9 cellular contexts compared by ENCODE assay signal in the genomic region with DNA sequence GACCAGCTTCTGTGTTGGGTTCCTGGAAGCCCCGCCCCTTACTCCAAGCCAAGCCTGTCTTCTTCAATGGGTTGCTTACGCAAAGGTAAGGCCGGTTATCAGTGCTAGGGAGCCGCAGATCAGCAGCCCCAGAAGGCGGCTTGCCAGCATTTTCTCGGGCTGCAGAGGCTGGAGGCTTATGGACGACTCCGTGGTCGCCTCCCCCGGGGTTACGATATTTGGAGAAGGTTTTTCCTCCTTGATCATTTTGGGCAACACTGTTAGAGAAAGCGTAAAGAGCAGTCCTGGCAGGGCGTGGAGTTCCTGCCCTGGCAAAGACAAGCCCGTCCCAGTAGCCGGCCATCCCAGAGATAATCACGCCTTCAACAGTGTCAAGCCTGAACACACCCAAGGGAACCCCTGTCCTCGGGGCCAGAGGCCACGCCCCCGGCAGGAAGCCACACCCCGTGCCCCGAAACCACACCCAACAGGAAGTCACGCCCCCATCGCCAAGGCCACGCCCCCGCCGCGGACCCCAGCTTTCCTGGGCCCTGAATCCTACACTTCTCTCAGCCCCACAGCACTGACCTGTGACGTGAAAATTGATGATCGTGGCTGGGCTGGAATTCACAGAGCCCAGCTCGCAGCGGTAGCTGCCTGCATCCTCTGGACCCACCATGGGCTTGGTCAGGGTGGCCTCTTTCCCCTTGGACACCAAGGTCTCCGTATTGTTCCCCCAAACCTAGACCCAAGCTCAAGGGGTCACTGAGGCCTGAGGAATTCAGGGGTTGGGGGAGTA. TPM values are rescaled to one million over a fixed set of nuclear protein-coding genes. Genes with fewer than 3 reads are reported as not detected.
DNase-seq lines count a peak whose midpoint lies in the region; ATAC-seq, FAIRE-seq and TF ChIP-seq lines count a peak whose summit lies in the region.
"Had no signal": no experiment of that assay in that cellular context is flagged by ENCODE, and none has a peak within 500 bp of the region (broad histone marks: within the 10 kb centered on the region; RNA-seq: fewer than 3 reads in every experiment).

No MANE protein-coding gene starts in this region.

- H4K20me1 ChIP-seq in GM23338 (replicated peaks; ENCODE audit: insufficient read depth) = no peaks in the 10 kb centered on the region
- H4K20me1 ChIP-seq in HepG2 (ENCODE audit: insufficient read depth, low read length) = no peaks in the 10 kb centered on the region

- H3K4me1 ChIP-seq in GM23338 (ENCODE audit: insufficient read depth) (peaks cover 41% of the 10 kb centered on the region), adipocyte (ENCODE audit: control insufficient read depth, insufficient read depth, low read length) (no peaks in the 10 kb centered on the region), HepG2 (ENCODE audit: insufficient read depth, low read length) (peaks cover 52% of the 10 kb centered on the region)

- CTCF ChIA-PET in HepG2 (lab: Yijun Ruan, JAX; ENCODE audit: low intra/inter-chr PET ratio, low total read pairs) = no interaction called here

- no peaks in the 10 kb centered on the region for H3K9me2 ChIP-seq in GM23338 (ENCODE audit: insufficient read depth)

- H3K4me1 Mint-ChIP-seq in GM23338 = peaks cover 38% of the 10 kb centered on the region

- 78% methylated on average over 17 of the region's 32 CpGs for WGBS in HepG2 (ENCODE audit: low lambda C conversion rate)

- POLR2A ChIA-PET in HepG2 (lab: Yijun Ruan, JAX) = interaction anchor here (1.4 kb wide), 1 partner anchor 19 kb away, joined by 3 read pairs; no protein-coding TSS in a partner anchor

- H3K27ac ChIP-seq in GM23338 (ENCODE audit: low read depth) = no peak overlapping the region; the same call in 1 of the 2 replicates
- H3K27ac ChIP-seq in HepG2 (ENCODE audit: extremely low read length, insufficient read depth, low read length) = no peak overlapping the region

- no peak for TF ChIP-seq EP300 in HepG2 (IDR thresholded peaks at IDR 0.05; ENCODE audit: low read depth in 2 of 2, low read length in 2 of 2)
- no peak for TF ChIP-seq EP300 in HepG2 (CRISPR knock-in tag; IDR thresholded peaks at IDR 0.05; ENCODE audit: borderline replicate concordance)

- TF ChIP-seq RAD21 in HepG2 (CRISPR knock-in tag; IDR thresholded peaks at IDR 0.05) = no peak

- H3K4me3 ChIP-seq in GM23338 (peak overlapping the region; percentile 68), adipocyte (ENCODE audit: low read length) (no peak overlapping the region), HepG2 (replicated peaks in 1 of 3; ENCODE audit: insufficient read depth in 1 of 3, low read depth in 2 of 3, low read length in 3 of 3) (peak overlapping the region in 1 of 3 experiments; percentile 30; a peak in 1 of 6 replicates)

- peaks cover 22% of the 10 kb centered on the region for H3F3A ChIP-seq in GM23338 (replicated peaks; ENCODE audit: low read depth)

- no peaks in the 10 kb centered on the region for H3K9me3 ChIP-seq in adipocyte (ENCODE audit: control insufficient read depth, low read length)
- H3K9me3 ChIP-seq in HepG2 (ENCODE audit: low read length) = no peaks in the 10 kb centered on the region

- TF ChIP-seq POLR2A in HepG2 (IDR thresholded peaks at IDR 0.05; ENCODE audit: insufficient read depth in 1 of 2, low read depth in 2 of 2, low read length in 2 of 2) = no peak

- intact Hi-C loops in HepG2 (cut with micrococcal nuclease; ENCODE audit: unreplicated experiment) = no loop called here

- H3K27ac Mint-ChIP-seq in GM23338 = peak overlapping the region; percentile 71; the same call in 1 of the 2 replicates

- no peaks in the 10 kb centered on the region for H3K36me3 ChIP-seq in GM23338 (ENCODE audit: insufficient read depth)
- no peaks in the 10 kb centered on the region for H3K36me3 ChIP-seq in adipocyte (ENCODE audit: control insufficient read depth, insufficient read depth, low read length, severe bottlenecking)
- H3K36me3 ChIP-seq in HepG2 (replicated peaks in 1 of 2; ENCODE audit: control insufficient read depth in 1 of 2, insufficient read depth in 2 of 2, low read length in 2 of 2) = no peaks in the 10 kb centered on the region

- TF ChIP-seq CTCF in GM23338 (conservative IDR thresholded peaks at IDR 0.05; ENCODE audit: low read depth in 2 of 2) (no peak), HepG2 (CRISPR knock-in tag; IDR thresholded peaks at IDR 0.05) (no peak)

- H2AFZ ChIP-seq in GM23338 = 0 out of 2 replicates have a peak overlapping the region, but pooled peaks have one; percentile 28
- no peak overlapping the region for H2AFZ ChIP-seq in HepG2 (ENCODE audit: low read length)

- H3K9me3 Mint-ChIP-seq in GM23338 = peaks cover 5% of the 10 kb centered on the region; the same call in 2 of the 3 replicates

- ATAC-seq in GM23338 (peak; percentile 23), HepG2 (no peak)

- peaks cover 38% of the 10 kb centered on the region for H3K27me3 Mint-ChIP-seq in GM23338 (ENCODE audit: insufficient read depth, low read depth, poor library complexity)

- H3K27me3 ChIP-seq in GM23338 (ENCODE audit: insufficient read depth) = peaks cover 21% of the 10 kb centered on the region
- H3K27me3 ChIP-seq in adipocyte (replicated peaks; ENCODE audit: control insufficient read depth, insufficient read depth, low read length) = peaks cover 7% of the 10 kb centered on the region
- peaks cover 0 to 1% of the 10 kb centered on the region in 2 experiments; a peak in 1 of 5 replicates for H3K27me3 ChIP-seq in HepG2 (ENCODE audit: control insufficient read depth in 1 of 2, insufficient read depth in 2 of 2, low read length in 2 of 2)

- H3K36me3 Mint-ChIP-seq in GM23338 (ENCODE audit: low read depth) = no peaks in the 10 kb centered on the region; the same call in 1 of the 3 replicates

- peak overlapping the region; percentile 61 for H3K4me3 Mint-ChIP-seq in GM23338

- no peaks in the 10 kb centered on the region for H3K79me2 ChIP-seq in GM23338 (replicated peaks; ENCODE audit: insufficient read depth)
- H3K79me2 ChIP-seq in HepG2 (ENCODE audit: insufficient read depth, low read length) = no peaks in the 10 kb centered on the region

- peak; percentile 65 for DNase-seq in 8988T
- peak; percentile 78 for DNase-seq in GM23338 (ENCODE audit: low spot score)
- DNase-seq in adipocyte (ENCODE audit: low read depth) = peak; percentile 17
- DNase-seq in HepG2 (ENCODE audit: low spot score) = no peak
- no peak for DNase-seq in amniotic stem cell (lab: John Stamatoyannopoulos, UW)
- no peak for DNase-seq in pons (ENCODE audit: low spot score)
- no peak for DNase-seq in medulla oblongata (ENCODE audit: extremely low spot score)
- DNase-seq in kidney glomerular epithelial cell (lab: John Stamatoyannopoulos, UW) = no peak

- no TSS peak for BruUV-seq in HepG2 (replicated peaks; lab: Mats Ljungman, UMichigan)

- H3K9ac ChIP-seq in adipocyte (ENCODE audit: low read length) (no peak overlapping the region), HepG2 (ENCODE audit: insufficient read depth, low read depth, low read length) (no peak overlapping the region)

- peak overlapping the region; percentile 90 for H3K4me2 ChIP-seq in GM23338
- H3K4me2 ChIP-seq in HepG2 (ENCODE audit: low read depth, low read length) = peak overlapping the region; percentile 40; the same call in 1 of the 2 replicates

- no peak for FAIRE-seq in HepG2 (lab: Jason Lieb, UNC)

- in situ Hi-C loops in HepG2 (cut with HindIII; ENCODE audit: extremely low pct_ligation_motif_present, low pct_unique_long_range_greater_than_20kb) = no loop called here

RNA-seq across cellular contexts. Expression of a gene that starts 1.0 kb away (rescaled TPM):
- 14.8 and 18.0 TPM in 2 replicates for total RNA-seq in GM23338 (2014; rRNA removed; shearing (Covaris generic))
- polyA plus RNA-seq in GM23338 (2016; fragmentation: Nextera tagmentation; extraction: Ambion mirVana) = 9.2 and 11.2 TPM in 2 replicates
- total RNA-seq in HepG2 (2016; rRNA removed; fragmentation: Illumina TruSeq; extraction: Trizol) = 0.44 and 0.49 TPM in 2 replicates
- total RNA-seq in HepG2 (2016; cell fraction: cytosol; rRNA removed; fragmentation: Illumina TruSeq; extraction: Trizol; ENCODE audit: low read depth) = 0.18 and 0.20 TPM in 2 replicates
- total RNA-seq in HepG2 (2016; cell fraction: insoluble cytoplasmic fraction; rRNA removed; fragmentation: Illumina TruSeq; extraction: Trizol) = 0.16 and 0.32 TPM in 2 replicates
- total RNA-seq in HepG2 (2016; cell fraction: membrane; rRNA removed; fragmentation: Illumina TruSeq; extraction: Trizol) = 0.09 and 0.24 TPM in 2 replicates
- 0.22 TPM in 1 of 2 replicates, not detected in the other for total RNA-seq in HepG2 (2016; cell fraction: nucleus; rRNA removed; fragmentation: Illumina TruSeq; extraction: Trizol)
- polyA plus RNA-seq in HepG2 (2011; rRNA removed) = 0.58 and 1.1 TPM in 2 replicates
- 0.49 and 0.71 TPM in 2 replicates for polyA plus RNA-seq in HepG2 (2011; cell fraction: cytosol; rRNA removed)
- polyA plus RNA-seq in HepG2 (2011; cell fraction: nucleus; rRNA removed) = 2.6 and 3.2 TPM in 2 replicates
- polyA plus RNA-seq in HepG2 (2012) = 1.3 and 1.9 TPM in 2 replicates
- 0.14 and 0.21 TPM in 2 replicates for polyA plus RNA-seq in HepG2 (2016; cell fraction: cytosol; fragmentation: Illumina TruSeq; extraction: Trizol; ENCODE audit: low read depth)
- polyA plus RNA-seq in HepG2 (2016; cell fraction: insoluble cytoplasmic fraction; fragmentation: Illumina TruSeq; extraction: Trizol; ENCODE audit: low read depth) = 0.27 and 0.31 TPM in 2 replicates
- polyA plus RNA-seq in HepG2 (2016; cell fraction: membrane; fragmentation: Illumina TruSeq; extraction: Trizol; ENCODE audit: low read depth) = 0.11 and 0.30 TPM in 2 replicates
- polyA plus RNA-seq in HepG2 (2016; cell fraction: nucleus; fragmentation: Illumina TruSeq; extraction: Trizol; ENCODE audit: insufficient read depth, low read depth) = 0.86 and 0.89 TPM in 2 replicates
- 1.6 and 73.9 TPM in 2 replicates for polyA minus RNA-seq in HepG2 (2011; rRNA and poly(A)+ RNA removed; ENCODE audit: low replicate concordance)
- polyA minus RNA-seq in HepG2 (2011; cell fraction: cytosol; rRNA and poly(A)+ RNA removed) = 0.79 and 0.89 TPM in 2 replicates
- 1.1 and 1.2 TPM in 2 replicates for polyA minus RNA-seq in HepG2 (2011; cell fraction: nucleus; rRNA and poly(A)+ RNA removed)

RNA-seq across cellular contexts. Expression of a gene that starts 5.3 kb away (rescaled TPM):
- total RNA-seq in GM23338 (2014; rRNA removed; shearing (Covaris generic)) = 1.7 and 3.5 TPM in 2 replicates
- polyA plus RNA-seq in GM23338 (2016; fragmentation: Nextera tagmentation; extraction: Ambion mirVana) (1.2 and 1.3 TPM in 2 replicates), HepG2 (2011; rRNA removed) (0.07 and 0.16 TPM in 2 replicates)
- total RNA-seq in HepG2 (2016; rRNA removed; fragmentation: Illumina TruSeq; extraction: Trizol) = 0.22 TPM in 1 of 2 replicates, not detected in the other
- total RNA-seq in HepG2 (2016; cell fraction: cytosol; rRNA removed; fragmentation: Illumina TruSeq; extraction: Trizol; ENCODE audit: low read depth) = not detected in 2 replicates
- 0.11 TPM in 1 of 2 replicates, not detected in the other for total RNA-seq in HepG2 (2016; cell fraction: insoluble cytoplasmic fraction; rRNA removed; fragmentation: Illumina TruSeq; extraction: Trizol)
- total RNA-seq in HepG2 (2016; cell fraction: membrane; rRNA removed; fragmentation: Illumina TruSeq; extraction: Trizol) = 0.59 TPM in 1 of 2 replicates, not detected in the other
- not detected in 2 replicates for total RNA-seq in HepG2 (2016; cell fraction: nucleus; rRNA removed; fragmentation: Illumina TruSeq; extraction: Trizol)
- polyA plus RNA-seq in HepG2 (2011; cell fraction: cytosol; rRNA removed) = not detected in 2 replicates
- polyA plus RNA-seq in HepG2 (2011; cell fraction: nucleus; rRNA removed) = 1.2 and 1.7 TPM in 2 replicates
- 0.09 and 0.50 TPM in 2 replicates for polyA plus RNA-seq in HepG2 (2012)
- polyA plus RNA-seq in HepG2 (2016; cell fraction: cytosol; fragmentation: Illumina TruSeq; extraction: Trizol; ENCODE audit: low read depth) = not detected in 2 replicates
- not detected in 2 replicates for polyA plus RNA-seq in HepG2 (2016; cell fraction: insoluble cytoplasmic fraction; fragmentation: Illumina TruSeq; extraction: Trizol; ENCODE audit: low read depth)
- not detected in 2 replicates for polyA plus RNA-seq in HepG2 (2016; cell fraction: membrane; fragmentation: Illumina TruSeq; extraction: Trizol; ENCODE audit: low read depth)
- 0.46 and 0.85 TPM in 2 replicates for polyA plus RNA-seq in HepG2 (2016; cell fraction: nucleus; fragmentation: Illumina TruSeq; extraction: Trizol; ENCODE audit: insufficient read depth, low read depth)
- polyA minus RNA-seq in HepG2 (2011; rRNA and poly(A)+ RNA removed; ENCODE audit: low replicate concordance) = 0.30 TPM in 1 of 2 replicates, not detected in the other
- not detected in 2 replicates for polyA minus RNA-seq in HepG2 (2011; cell fraction: cytosol; rRNA and poly(A)+ RNA removed)
- polyA minus RNA-seq in HepG2 (2011; cell fraction: nucleus; rRNA and poly(A)+ RNA removed) = 0.37 and 0.39 TPM in 2 replicates
- total RNA-seq: epithelial cell of proximal tubule had no signal

RNA-seq across cellular contexts. Expression of a gene that starts 11.0 kb away (rescaled TPM):
- 20.3 and 20.8 TPM in 2 replicates for total RNA-seq in GM23338 (2014; rRNA removed; shearing (Covaris generic))
- polyA plus RNA-seq in GM23338 (2016; fragmentation: Nextera tagmentation; extraction: Ambion mirVana) (4.4 and 4.7 TPM in 2 replicates), HepG2 (2011; rRNA removed) (1.1 and 1.5 TPM in 2 replicates)
- 0.07 TPM in 2 replicates for total RNA-seq in HepG2 (2016; rRNA removed; fragmentation: Illumina TruSeq; extraction: Trizol)
- total RNA-seq in HepG2 (2016; cell fraction: cytosol; rRNA removed; fragmentation: Illumina TruSeq; extraction: Trizol; ENCODE audit: low read depth) = not detected in 2 replicates
- 0.09 TPM in 1 of 2 replicates, not detected in the other for total RNA-seq in HepG2 (2016; cell fraction: insoluble cytoplasmic fraction; rRNA removed; fragmentation: Illumina TruSeq; extraction: Trizol)
- total RNA-seq in HepG2 (2016; cell fraction: membrane; rRNA removed; fragmentation: Illumina TruSeq; extraction: Trizol) = 0.07 and 0.09 TPM in 2 replicates
- 0.09 TPM in 1 of 2 replicates, not detected in the other for total RNA-seq in HepG2 (2016; cell fraction: nucleus; rRNA removed; fragmentation: Illumina TruSeq; extraction: Trizol)
- 0.71 and 0.98 TPM in 2 replicates for polyA plus RNA-seq in HepG2 (2011; cell fraction: cytosol; rRNA removed)
- polyA plus RNA-seq in HepG2 (2011; cell fraction: nucleus; rRNA removed) = 2.0 and 2.5 TPM in 2 replicates
- 0.47 and 1.7 TPM in 2 replicates for polyA plus RNA-seq in HepG2 (2012)
- polyA plus RNA-seq in HepG2 (2016; cell fraction: cytosol; fragmentation: Illumina TruSeq; extraction: Trizol; ENCODE audit: low read depth) = not detected in 2 replicates
- polyA plus RNA-seq in HepG2 (2016; cell fraction: insoluble cytoplasmic fraction; fragmentation: Illumina TruSeq; extraction: Trizol; ENCODE audit: low read depth) = not detected in 2 replicates
- 0.14 TPM in 1 of 2 replicates, not detected in the other for polyA plus RNA-seq in HepG2 (2016; cell fraction: membrane; fragmentation: Illumina TruSeq; extraction: Trizol; ENCODE audit: low read depth)
- 0.26 TPM in 1 of 2 replicates, not detected in the other for polyA plus RNA-seq in HepG2 (2016; cell fraction: nucleus; fragmentation: Illumina TruSeq; extraction: Trizol; ENCODE audit: insufficient read depth, low read depth)
- polyA minus RNA-seq in HepG2 (2011; rRNA and poly(A)+ RNA removed; ENCODE audit: low replicate concordance) = 1.8 and 2.9 TPM in 2 replicates
- polyA minus RNA-seq in HepG2 (2011; cell fraction: cytosol; rRNA and poly(A)+ RNA removed) = 0.97 and 0.99 TPM in 2 replicates
- polyA minus RNA-seq in HepG2 (2011; cell fraction: nucleus; rRNA and poly(A)+ RNA removed) = 0.64 and 1.5 TPM in 2 replicates

RNA-seq across cellular contexts. Expression of a gene that starts 13.9 kb away (rescaled TPM):
- 1.3 TPM in 1 of 2 replicates, not detected in the other for total RNA-seq in GM23338 (2014; rRNA removed; shearing (Covaris generic))
- polyA plus RNA-seq in GM23338 (2016; fragmentation: Nextera tagmentation; extraction: Ambion mirVana) (0.78 and 1.1 TPM in 2 replicates), HepG2 (2011; rRNA removed) (0.17 TPM in 2 replicates)
- not detected in 2 replicates for total RNA-seq in HepG2 (2016; rRNA removed; fragmentation: Illumina TruSeq; extraction: Trizol)
- not detected in 2 replicates for total RNA-seq in HepG2 (2016; cell fraction: cytosol; rRNA removed; fragmentation: Illumina TruSeq; extraction: Trizol; ENCODE audit: low read depth)
- total RNA-seq in HepG2 (2016; cell fraction: insoluble cytoplasmic fraction; rRNA removed; fragmentation: Illumina TruSeq; extraction: Trizol) = not detected in 2 replicates
- not detected in 2 replicates for total RNA-seq in HepG2 (2016; cell fraction: membrane; rRNA removed; fragmentation: Illumina TruSeq; extraction: Trizol)
- total RNA-seq in HepG2 (2016; cell fraction: nucleus; rRNA removed; fragmentation: Illumina TruSeq; extraction: Trizol) = not detected in 2 replicates
- polyA plus RNA-seq in HepG2 (2011; cell fraction: cytosol; rRNA removed) = 0.08 and 0.12 TPM in 2 replicates
- 0.26 and 0.39 TPM in 2 replicates for polyA plus RNA-seq in HepG2 (2011; cell fraction: nucleus; rRNA removed)
- polyA plus RNA-seq in HepG2 (2012) = 0.60 TPM in 1 of 2 replicates, not detected in the other
- not detected in 2 replicates for polyA plus RNA-seq in HepG2 (2016; cell fraction: cytosol; fragmentation: Illumina TruSeq; extraction: Trizol; ENCODE audit: low read depth)
- polyA plus RNA-seq in HepG2 (2016; cell fraction: insoluble cytoplasmic fraction; fragmentation: Illumina TruSeq; extraction: Trizol; ENCODE audit: low read depth) = not detected in 2 replicates
- not detected in 2 replicates for polyA plus RNA-seq in HepG2 (2016; cell fraction: membrane; fragmentation: Illumina TruSeq; extraction: Trizol; ENCODE audit: low read depth)
- polyA plus RNA-seq in HepG2 (2016; cell fraction: nucleus; fragmentation: Illumina TruSeq; extraction: Trizol; ENCODE audit: insufficient read depth, low read depth) = not detected in 2 replicates
- not detected in 2 replicates for polyA minus RNA-seq in HepG2 (2011; rRNA and poly(A)+ RNA removed; ENCODE audit: low replicate concordance)
- polyA minus RNA-seq in HepG2 (2011; cell fraction: cytosol; rRNA and poly(A)+ RNA removed) = not detected in 2 replicates
- 0.37 TPM in 1 of 2 replicates, not detected in the other for polyA minus RNA-seq in HepG2 (2011; cell fraction: nucleus; rRNA and poly(A)+ RNA removed)
- total RNA-seq: epithelial cell of proximal tubule had no signal

RNA-seq across cellular contexts. Expression of a gene that starts 21.9 kb away (rescaled TPM):
- total RNA-seq in GM23338 (2014; rRNA removed; shearing (Covaris generic)) = 0.39 and 1.9 TPM in 2 replicates
- 2.0 and 2.5 TPM in 2 replicates for polyA plus RNA-seq in GM23338 (2016; fragmentation: Nextera tagmentation; extraction: Ambion mirVana)
- total RNA-seq in HepG2 (2016; rRNA removed; fragmentation: Illumina TruSeq; extraction: Trizol) = 2.0 and 2.2 TPM in 2 replicates
- total RNA-seq in HepG2 (2016; cell fraction: cytosol; rRNA removed; fragmentation: Illumina TruSeq; extraction: Trizol; ENCODE audit: low read depth) = 2.4 and 2.6 TPM in 2 replicates
- total RNA-seq in HepG2 (2016; cell fraction: insoluble cytoplasmic fraction; rRNA removed; fragmentation: Illumina TruSeq; extraction: Trizol) = 1.4 and 2.1 TPM in 2 replicates
- total RNA-seq in HepG2 (2016; cell fraction: membrane; rRNA removed; fragmentation: Illumina TruSeq; extraction: Trizol) = 2.7 and 3.4 TPM in 2 replicates
- 2.1 and 2.5 TPM in 2 replicates for total RNA-seq in HepG2 (2016; cell fraction: nucleus; rRNA removed; fragmentation: Illumina TruSeq; extraction: Trizol)
- polyA plus RNA-seq in HepG2 (2011; rRNA removed) = 2.4 and 2.7 TPM in 2 replicates
- 1.4 and 1.7 TPM in 2 replicates for polyA plus RNA-seq in HepG2 (2011; cell fraction: cytosol; rRNA removed)
- polyA plus RNA-seq in HepG2 (2011; cell fraction: nucleus; rRNA removed) = 7.2 and 7.7 TPM in 2 replicates
- polyA plus RNA-seq in HepG2 (2012) = 3.9 and 5.7 TPM in 2 replicates
- 2.3 and 3.3 TPM in 2 replicates for polyA plus RNA-seq in HepG2 (2016; cell fraction: cytosol; fragmentation: Illumina TruSeq; extraction: Trizol; ENCODE audit: low read depth)
- 3.3 and 5.0 TPM in 2 replicates for polyA plus RNA-seq in HepG2 (2016; cell fraction: insoluble cytoplasmic fraction; fragmentation: Illumina TruSeq; extraction: Trizol; ENCODE audit: low read depth)
- 3.1 and 3.8 TPM in 2 replicates for polyA plus RNA-seq in HepG2 (2016; cell fraction: membrane; fragmentation: Illumina TruSeq; extraction: Trizol; ENCODE audit: low read depth)
- 8.7 and 10.3 TPM in 2 replicates for polyA plus RNA-seq in HepG2 (2016; cell fraction: nucleus; fragmentation: Illumina TruSeq; extraction: Trizol; ENCODE audit: insufficient read depth, low read depth)
- polyA minus RNA-seq in HepG2 (2011; rRNA and poly(A)+ RNA removed; ENCODE audit: low replicate concordance) = 1.3 and 3.6 TPM in 2 replicates
- 2.6 and 4.8 TPM in 2 replicates for polyA minus RNA-seq in HepG2 (2011; cell fraction: cytosol; rRNA and poly(A)+ RNA removed)
- 1.9 and 2.2 TPM in 2 replicates for polyA minus RNA-seq in HepG2 (2011; cell fraction: nucleus; rRNA and poly(A)+ RNA removed)

Comparison
In these comparisons a context has a peak if more than half of its experiments do, and no peak if none do; other contexts are left out.
1. DNase-seq: peak in 8988T (single experiment), GM23338 (single experiment) and adipocyte (single experiment); none in HepG2 (single experiment), amniotic stem cell (single experiment), pons (single experiment), medulla oblongata (single experiment) and kidney glomerular epithelial cell (single experiment).
2. RNA of a gene that starts 1.0 kb away (total RNA-seq): 14.8 to 18.0 TPM in GM23338; 0.09 to 0.49 TPM in HepG2; every median in the first group is over 10 times any median in the second.
3. RNA of a gene that starts 11.0 kb away (total RNA-seq): 20.3 to 20.8 TPM in GM23338; 0.07 to 0.09 TPM in HepG2; every median in the first group is over 10 times any median in the second.